In the genomic region with DNA sequence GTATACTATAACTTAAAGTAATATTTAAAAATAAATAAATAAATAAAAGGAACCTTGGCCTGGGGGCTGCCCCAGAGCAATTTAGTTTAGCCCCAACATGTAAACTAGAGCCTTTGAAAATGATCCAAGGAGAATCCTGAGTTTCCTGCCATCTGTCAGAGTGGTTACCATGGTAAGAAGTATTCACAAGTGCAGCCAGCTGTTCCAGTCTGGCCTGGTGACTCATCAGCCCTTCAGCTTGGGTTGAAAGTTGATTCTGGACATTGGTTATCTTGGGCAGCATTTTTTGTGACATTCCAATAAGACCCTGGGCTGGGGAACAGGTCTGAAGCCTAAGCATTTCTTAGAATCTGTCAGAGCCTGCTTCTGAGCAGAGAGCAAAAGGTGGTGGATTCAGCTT, we compare ENCODE assay signal across 11 cellular contexts.
DNase-seq lines count a peak whose midpoint lies in the region; ATAC-seq, FAIRE-seq and TF ChIP-seq lines count a peak whose summit lies in the region.
"Had no signal": no experiment of that assay in that cellular context is flagged by ENCODE, and none has a peak within 500 bp of the region (broad histone marks: within the 10 kb centered on the region; RNA-seq: fewer than 3 reads in every experiment).

No MANE protein-coding gene starts in this region.

- H3K27me3 ChIP-seq in MG63 (no peaks in the 10 kb centered on the region), WERI-Rb-1 (ENCODE audit: insufficient read depth, low read depth, severe bottlenecking) (no peaks in the 10 kb centered on the region)
- H3K27me3 ChIP-seq: upper lobe of left lung had no signal

- peak overlapping the region; percentile 55 for H3K27ac ChIP-seq in WERI-Rb-1
- H3K27ac ChIP-seq: upper lobe of left lung had no signal

- TF ChIP-seq CTCF in AG10803 (conservative IDR thresholded peaks at IDR 0.05; ENCODE audit: low read length) (no peak), WERI-Rb-1 (IDR thresholded peaks at IDR 0.05; ENCODE audit: low read depth, low read length) (no peak)

- no peaks in the 10 kb centered on the region for H3K36me3 ChIP-seq in MG63
- H3K36me3 ChIP-seq in WERI-Rb-1 = no peaks in the 10 kb centered on the region
- H3K36me3 ChIP-seq: upper lobe of left lung had no signal

- H3K9me3 ChIP-seq in MG63 (no peaks in the 10 kb centered on the region), WERI-Rb-1 (ENCODE audit: severe bottlenecking) (no peaks in the 10 kb centered on the region)
- H3K9me3 ChIP-seq: upper lobe of left lung had no signal

- H3K4me3 ChIP-seq in AG10803 (ENCODE audit: low read length) = no peak overlapping the region
- no peak overlapping the region for H3K4me3 ChIP-seq in MG63
- H3K4me3 ChIP-seq in WERI-Rb-1 (ENCODE audit: low read depth, low read length) = no peak overlapping the region
- H3K4me3 ChIP-seq: upper lobe of left lung had no signal

- peak; percentile 90 for DNase-seq in AG10803 (ENCODE audit: low read depth)
- peak; percentile 77 for DNase-seq in MG63
- DNase-seq in WERI-Rb-1 = peak; percentile 56
- DNase-seq in KG1 (lab: John Stamatoyannopoulos, UW) = no peak
- DNase-seq in D341Med (ENCODE audit: low spot score) = no peak

- no peak for ATAC-seq in GM21390 (IDR thresholded peaks at IDR 0.05; ENCODE audit: unreplicated experiment)
- no peak for ATAC-seq in GM21447 (IDR thresholded peaks at IDR 0.05; ENCODE audit: unreplicated experiment)
- ATAC-seq: sciatic nerve had no signal

- FAIRE-seq in islet of Langerhans (lab: Jason Lieb, UNC) = peak; percentile 97
- FAIRE-seq: endothelial cell of umbilical vein had no signal

Comparison
In these comparisons a context has a peak if more than half of its experiments do, and no peak if none do; other contexts are left out.
1. DNase-seq: peak in AG10803 (single experiment), MG63 (single experiment) and WERI-Rb-1 (single experiment); none in KG1 (single experiment) and D341Med (single experiment).